Comparison of ENCODE assay signal across 8 cellular contexts in genomic region chr6:90080876-90081464, GRCh38.
DNase-seq lines count a peak whose midpoint lies in the region; ATAC-seq lines count a peak whose summit lies in the region.

No MANE protein-coding gene starts in this region.

- peak; percentile 68 for DNase-seq in activated CD8-positive, alpha-beta memory T cell treated with anti-CD3 and anti-CD28 coated beads, Interleukin-2, amount 50 U/mL, for 4 hours
- peak; percentile 64 to 70 for DNase-seq in stimulated activated CD4-positive, alpha-beta T cell treated with anti-CD3 and anti-CD28 coated beads, Interleukin-2, amount 100 ng/mL, for 48 hours
- no peak for DNase-seq in islet precursor cell
- DNase-seq in NCI-H187 treated with DMSO at 0.1 percent for 48 hours (lab: John Stamatoyannopoulos, UW), result no peak
- DNase-seq in DMS 273 treated with DMSO at 0.1 percent for 48 hours (lab: John Stamatoyannopoulos, UW), result no peak
- no peak for DNase-seq in iPS-NIHi7 (ENCODE audit: extremely low spot score)

- ATAC-seq in GM19397 (IDR thresholded peaks at IDR 0.05; ENCODE audit: unreplicated experiment), result peak; percentile 70
- ATAC-seq in HG03439 (IDR thresholded peaks at IDR 0.05; ENCODE audit: unreplicated experiment), result peak; percentile 89

Comparison
In these comparisons a context has a peak if more than half of its experiments do, and no peak if none do; other contexts are left out.
1. DNase-seq: peak in activated CD8-positive, alpha-beta memory T cell treated with anti-CD3 and anti-CD28 coated beads, Interleukin-2, amount 50 U/mL, for 4 hours (single experiment) and stimulated activated CD4-positive, alpha-beta T cell treated with anti-CD3 and anti-CD28 coated beads, Interleukin-2, amount 100 ng/mL, for 48 hours (2 of 2); none in islet precursor cell (single experiment), NCI-H187 treated with DMSO at 0.1 percent for 48 hours (single experiment), DMS 273 treated with DMSO at 0.1 percent for 48 hours (single experiment) and iPS-NIHi7 (single experiment).